Comparison of ENCODE assay signal across 8 cellular contexts in the genomic region with DNA sequence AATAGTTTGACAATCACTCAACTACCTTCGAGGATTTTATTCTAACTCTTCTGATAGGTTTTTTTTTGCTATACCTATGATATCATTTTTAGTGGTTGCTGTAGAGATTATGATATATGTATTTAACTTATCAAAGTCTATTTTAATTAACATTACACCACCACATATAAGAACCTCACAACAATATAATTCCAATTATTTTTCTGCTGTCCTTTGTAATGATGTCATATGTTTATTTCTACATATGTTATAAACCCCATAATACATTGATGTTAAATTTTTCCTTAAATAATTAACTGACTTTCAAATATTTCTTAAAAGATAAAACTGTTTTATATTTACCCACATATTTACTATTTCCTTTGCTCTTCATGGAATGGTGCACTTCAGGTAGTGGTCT.
"Had no signal": no experiment of that assay in that cellular context is flagged by ENCODE, and none has a peak within 500 bp of the region (broad histone marks: within the 10 kb centered on the region; RNA-seq: fewer than 3 reads in every experiment).

No MANE protein-coding gene starts in this region.

- ATAC-seq: GM12878 had no signal

- H3K4me3 ChIP-seq: GM12878 had no signal

- DNase-seq: GDM1, GF-D8 had no signal

- FAIRE-seq: G401.6, GM12878, GM12891, GM12892, GM18507, GM19239 had no signal
